9 cellular contexts compared by ENCODE assay signal in genomic region chr9:15873573-15874177, GRCh38.
A peak's percentile ranks its signal among the peaks of the same experiment; 100 is the strongest.
DNase-seq lines count a peak whose midpoint lies in the region; FAIRE-seq and TF ChIP-seq lines count a peak whose summit lies in the region.
"Had no signal": no experiment of that assay in that cellular context is flagged by ENCODE, and none has a peak within 500 bp of the region (broad histone marks: within the 10 kb centered on the region; RNA-seq: fewer than 3 reads in every experiment).

No MANE protein-coding gene starts in this region.

- no peaks in the 10 kb centered on the region for H3K36me3 ChIP-seq in vagina
- H3K36me3 ChIP-seq: BLaER1 had no signal

- in situ Hi-C loops in astrocyte of the cerebellum (cut with HindIII; ENCODE audit: low sequenced_read_pairs) = loop anchor here (25.0 kb wide), 1 partner anchor 864 kb away; no protein-coding TSS in a partner anchor

- intact Hi-C loops in vagina (cut with DNase I) = loop anchor here (10.0 kb wide), 1 partner anchor 261 kb away; no protein-coding TSS in a partner anchor

- H3K4me1 ChIP-seq in vagina = no peaks in the 10 kb centered on the region
- H3K4me1 ChIP-seq: BLaER1 had no signal

- peak; percentile 68 for FAIRE-seq in H54 (lab: Jason Lieb, UNC)

- peak; percentile 43 for TF ChIP-seq CTCF in astrocyte of the cerebellum (IDR thresholded peaks at IDR 0.05; ENCODE audit: low read depth, low read length, missing control alignments)
- peak; percentile 52 to 70 (median 62) for TF ChIP-seq CTCF in vagina (IDR thresholded peaks at IDR 0.05)

- no peaks in the 10 kb centered on the region for H3K9me3 ChIP-seq in vagina
- H3K9me3 ChIP-seq: BLaER1 had no signal

- TF ChIP-seq POLR2A in H54 (IDR thresholded peaks at IDR 0.05; ENCODE audit: low read depth, low read length) (no peak), vagina (IDR thresholded peaks at IDR 0.05) (no peak)

- H3K4me3 ChIP-seq in astrocyte of the cerebellum (ENCODE audit: low read depth, low read length) = no peak overlapping the region
- H3K4me3 ChIP-seq in vagina = no peak overlapping the region
- H3K4me3 ChIP-seq: BLaER1 had no signal

- no peaks in the 10 kb centered on the region for H3K27me3 ChIP-seq in vagina
- H3K27me3 ChIP-seq: BLaER1 had no signal

- DNase-seq in DMS 273 (lab: John Stamatoyannopoulos, UW; ENCODE audit: unreplicated experiment) (peak; percentile 69), DMS 273 treated with DMSO at 0.1 percent for 48 hours (lab: John Stamatoyannopoulos, UW) (no peak), H54 (ENCODE audit: insufficient read length, low spot score) (no peak), NCI-H1694 treated with DMSO at 0.1 percent for 48 hours (lab: John Stamatoyannopoulos, UW) (peak; percentile 40), astrocyte of the cerebellum (ENCODE audit: low read depth) (peak; percentile 71), kidney tubule cell (ENCODE audit: low spot score) (peak; percentile 58), vagina (ENCODE audit: extremely low spot score in 2 of 2) (no peak), NOMO-1 treated with dmso at 0.1 percent for 144 hours (lab: John Stamatoyannopoulos, UW; ENCODE audit: unreplicated experiment) (no peak)

- no peak overlapping the region for H3K27ac ChIP-seq in vagina
- H3K27ac ChIP-seq: BLaER1 had no signal

Comparison
In these comparisons a context has a peak if more than half of its experiments do, and no peak if none do; other contexts are left out.
1. DNase-seq: peak in DMS 273 (single experiment), NCI-H1694 treated with DMSO at 0.1 percent for 48 hours (single experiment), astrocyte of the cerebellum (single experiment) and kidney tubule cell (single experiment); none in DMS 273 treated with DMSO at 0.1 percent for 48 hours (single experiment), H54 (single experiment), vagina (0 of 2) and NOMO-1 treated with dmso at 0.1 percent for 144 hours (single experiment).